Comparison of ENCODE assay signal across 10 cellular contexts in the genomic region with DNA sequence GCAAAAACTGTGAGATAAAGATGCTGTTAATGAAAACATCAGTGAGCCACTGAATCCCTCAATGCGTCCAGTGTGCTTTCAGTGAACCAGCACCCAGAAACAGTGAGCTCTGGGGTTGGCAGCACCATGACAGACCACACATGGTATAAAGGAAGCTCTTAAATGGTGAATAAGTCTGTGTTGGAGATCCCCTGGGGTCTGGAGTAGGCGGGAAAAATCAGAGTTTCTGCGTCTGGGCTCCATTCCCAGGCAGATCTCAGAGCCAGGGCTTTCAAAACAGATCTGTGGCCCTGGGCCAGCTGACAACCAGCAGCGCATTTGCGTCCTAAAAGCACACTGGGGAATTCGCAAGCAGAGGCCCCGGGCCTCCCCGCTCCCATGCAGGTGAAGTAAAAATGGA.
DNase-seq lines count a peak whose midpoint lies in the region; ATAC-seq and TF ChIP-seq lines count a peak whose summit lies in the region.
"Had no signal": no experiment of that assay in that cellular context is flagged by ENCODE, and none has a peak within 500 bp of the region (broad histone marks: within the 10 kb centered on the region; RNA-seq: fewer than 3 reads in every experiment).

No MANE protein-coding gene starts in this region.

- no peak overlapping the region for H3K9ac ChIP-seq in MM.1S (ENCODE audit: low read length)

- no peaks in the 10 kb centered on the region for H3K79me2 ChIP-seq in PC-9 (ENCODE audit: low read depth)
- no peaks in the 10 kb centered on the region for H3K79me2 ChIP-seq in MM.1S (ENCODE audit: low read length)

- H3K36me3 ChIP-seq in PC-9 (ENCODE audit: low read depth) (no peaks in the 10 kb centered on the region), MM.1S (replicated peaks; ENCODE audit: insufficient read depth, low read length) (no peaks in the 10 kb centered on the region)

- no peak for TF ChIP-seq CTCF in fibroblast of pulmonary artery (IDR thresholded peaks at IDR 0.05; ENCODE audit: low read length, missing control alignments)
- no peak for TF ChIP-seq CTCF in PC-9 (conservative IDR thresholded peaks at IDR 0.05)
- no peak for TF ChIP-seq CTCF in MM.1S (IDR thresholded peaks at IDR 0.05; ENCODE audit: low read length)
- no peak for TF ChIP-seq CTCF in foreskin keratinocyte (conservative IDR thresholded peaks at IDR 0.05)

- H3K4me3 ChIP-seq in fibroblast of pulmonary artery (replicated peaks; ENCODE audit: low read depth, low read length) (no peak overlapping the region), PC-9 (no peak overlapping the region), MM.1S (ENCODE audit: low read length) (no peak overlapping the region)

- no peak overlapping the region for H3K27ac ChIP-seq in PC-9
- H3K27ac ChIP-seq in MM.1S (ENCODE audit: low read length) = no peak overlapping the region
- no peak overlapping the region for H3K27ac ChIP-seq in foreskin keratinocyte

- no peak for ATAC-seq in foreskin keratinocyte
- no peak for ATAC-seq in GM21367 (IDR thresholded peaks at IDR 0.05; ENCODE audit: unreplicated experiment)

- H3K4me2 ChIP-seq in PC-9 = no peak overlapping the region
- no peak overlapping the region for H3K4me2 ChIP-seq in MM.1S (ENCODE audit: low read depth, low read length)

- BruUV-seq in PC-9 (replicated peaks; lab: Mats Ljungman, UMichigan) = no TSS peak

- DNase-seq in Ammon's horn (ENCODE audit: low spot score) (peak; percentile 86), NCI-H2196 (lab: John Stamatoyannopoulos, UW; ENCODE audit: unreplicated experiment) (peak; percentile 50), fibroblast of pulmonary artery (ENCODE audit: low read depth) (peak; percentile 97), nucleus accumbens (lab: John Stamatoyannopoulos, UW) (peak in 52 of 56 donors; percentile 6 to 89 (median 54)), PC-9 (no peak), MM.1S (no peak), foreskin keratinocyte (no peak)
- DNase-seq: activated CD4-positive, alpha-beta T cell treated with anti-CD3 and anti-CD28 coated beads, Interleukin-2, amount 50 U/mL, for 4 hours; CD8-positive, alpha-beta memory T cell had no signal

- CTCF ChIA-PET in PC-9 (lab: Charles Lee) = no interaction called here

- H3K27me3 ChIP-seq in PC-9 (ENCODE audit: insufficient read depth, low read depth) (no peaks in the 10 kb centered on the region), MM.1S (replicated peaks; ENCODE audit: insufficient read depth, low read length) (no peaks in the 10 kb centered on the region), foreskin keratinocyte (no peaks in the 10 kb centered on the region)

- H3F3A ChIP-seq in PC-9 (ENCODE audit: insufficient read depth, low read depth) (peaks cover 8% of the 10 kb centered on the region; the same call in 1 of the 2 replicates), MM.1S (ENCODE audit: insufficient read depth, low read length) (no peaks in the 10 kb centered on the region)

- H3K9me2 ChIP-seq in PC-9 (ENCODE audit: insufficient read depth) (no peaks in the 10 kb centered on the region), MM.1S (replicated peaks; ENCODE audit: insufficient read depth, low read length) (no peaks in the 10 kb centered on the region)

- H3K9me3 ChIP-seq in PC-9 (ENCODE audit: insufficient read depth, low read depth) = no peaks in the 10 kb centered on the region
- H3K9me3 ChIP-seq in MM.1S (replicated peaks; ENCODE audit: insufficient read depth, low read length) = no peaks in the 10 kb centered on the region

- H3K4me1 ChIP-seq in PC-9 (replicated peaks; ENCODE audit: insufficient read depth) (peaks cover 11% of the 10 kb centered on the region), MM.1S (ENCODE audit: low read length) (no peaks in the 10 kb centered on the region), foreskin keratinocyte (no peaks in the 10 kb centered on the region)

- H4K20me1 ChIP-seq in PC-9 (ENCODE audit: insufficient read depth) (no peaks in the 10 kb centered on the region; the same call in 1 of the 2 replicates), MM.1S (ENCODE audit: insufficient read depth, low read length) (no peaks in the 10 kb centered on the region)

- POLR2A ChIA-PET in PC-9 (lab: Charles Lee; ENCODE audit: unreplicated experiment) = no interaction called here

- H2AFZ ChIP-seq in PC-9 = no peak overlapping the region
- no peak overlapping the region for H2AFZ ChIP-seq in MM.1S (ENCODE audit: low read length)

- intact Hi-C loops in PC-9 (cut with micrococcal nuclease; ENCODE audit: unreplicated experiment) = no loop called here

Comparison
In these comparisons a context has a peak if more than half of its experiments do, and no peak if none do; other contexts are left out.
1. DNase-seq: peak in Ammon's horn (single experiment), NCI-H2196 (single experiment), fibroblast of pulmonary artery (single experiment) and nucleus accumbens (52 of 56); none in PC-9 (0 of 2), MM.1S (single experiment) and foreskin keratinocyte (0 of 2).